13 cellular contexts compared by ENCODE assay signal in the genomic region with DNA sequence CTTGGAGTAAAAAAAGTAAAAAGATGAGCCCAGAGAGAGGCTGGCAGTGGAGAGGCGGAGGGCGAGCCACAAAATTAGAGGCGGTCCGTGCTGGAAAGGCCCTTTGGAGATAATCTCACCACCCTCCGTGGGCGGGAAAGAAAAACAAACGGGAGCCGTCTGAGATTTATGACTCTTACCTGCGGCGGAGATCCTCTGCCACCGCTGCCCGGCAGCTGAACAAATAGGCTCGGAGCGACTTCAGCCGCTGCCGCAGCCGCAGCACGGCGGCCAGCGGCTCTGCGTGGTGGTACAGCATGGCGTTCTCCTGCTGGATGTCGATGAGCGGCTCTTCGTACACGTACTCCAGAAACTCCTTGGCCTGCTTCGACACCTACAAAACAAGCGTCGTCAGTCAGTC.
DNase-seq lines count a peak whose midpoint lies in the region; ATAC-seq, FAIRE-seq and TF ChIP-seq lines count a peak whose summit lies in the region.
"Had no signal": no experiment of that assay in that cellular context is flagged by ENCODE, and none has a peak within 500 bp of the region (broad histone marks: within the 10 kb centered on the region; RNA-seq: fewer than 3 reads in every experiment).

No MANE protein-coding gene starts in this region.

- TF ChIP-seq POLR2A in stomach (IDR thresholded peaks at IDR 0.05) (no peak), heart left ventricle (IDR thresholded peaks at IDR 0.05) (no peak)

- peak; percentile 16 for DNase-seq in MG63
- peak; percentile 95 for DNase-seq in NCI-H69 (lab: John Stamatoyannopoulos, UW)
- DNase-seq in kidney: no peak
- peak; percentile 60 for DNase-seq in stomach
- DNase-seq in frontal cortex (ENCODE audit: low spot score in 2 of 2): no peak
- no peak for DNase-seq in heart left ventricle
- no peak for DNase-seq in activated CD4-positive, alpha-beta T cell treated with anti-CD3 and anti-CD28 coated beads for 48 hours
- DNase-seq: activated CD4-positive, alpha-beta T cell treated with anti-CD3 and anti-CD28 coated beads for 36 hours; dorsolateral prefrontal cortex had no signal

- FAIRE-seq in kidney (lab: Jason Lieb, UNC) (no peak), frontal cortex (lab: Jason Lieb, UNC) (no peak)
- FAIRE-seq: D721Med had no signal

- no peak for TF ChIP-seq EP300 in stomach (IDR thresholded peaks at IDR 0.05)

- H3K4me1 ChIP-seq in kidney (ENCODE audit: control insufficient read depth in 1 of 2, insufficient read depth in 1 of 2, low read depth in 1 of 2, low read length in 2 of 2) (peaks cover 3 to 14% of the 10 kb centered on the region in 2 donors), stomach (peaks cover 0 to 57% (median 23%) of the 10 kb centered on the region in 4 donors), heart left ventricle (peaks cover 0 to 55% (median 15%) of the 10 kb centered on the region in 12 donors)

- H3K36me3 ChIP-seq in MG63 (no peaks in the 10 kb centered on the region), kidney (ENCODE audit: control insufficient read depth in 1 of 2, insufficient read depth in 2 of 2, low read length in 2 of 2) (peaks cover 0 to 2% of the 10 kb centered on the region in 2 donors), stomach (peaks cover 0 to 9% (median 2%) of the 10 kb centered on the region in 4 donors), heart left ventricle (peaks cover 0 to 26% (median 6%) of the 10 kb centered on the region in 9 donors)
- H3K36me3 ChIP-seq: ovary had no signal

- ATAC-seq in heart left ventricle (no peak), HG03565 (IDR thresholded peaks at IDR 0.05; ENCODE audit: unreplicated experiment) (no peak)
- ATAC-seq: activated CD4-positive, alpha-beta T cell treated with anti-CD3 and anti-CD28 coated beads for 36 hours; Right ventricle myocardium inferior had no signal

- 38 to 64% (median 42%) methylated on average over 27 to 29 of the region's 29 CpGs for WGBS in stomach, 5 donors
- WGBS in heart left ventricle, 4 donors: 91 to 93% (median 91%) methylated on average over 29 of the region's 29 CpGs

- TF ChIP-seq CTCF in kidney (IDR thresholded peaks at IDR 0.05; ENCODE audit: borderline replicate concordance, extremely low read depth, insufficient read depth) (no peak), stomach (IDR thresholded peaks at IDR 0.05) (no peak), heart left ventricle (IDR thresholded peaks at IDR 0.05) (no peak)

- intact Hi-C loops in kidney (cut with DNase I): no loop called here
- intact Hi-C loops in stomach (cut with DNase I; ENCODE audit: low total_unique reads): no loop called here
- intact Hi-C loops in heart left ventricle (cut with DNase I): no loop called here

- peak overlapping the region; percentile 18 to 25 for H3K27ac ChIP-seq in kidney (ENCODE audit: low read depth in 2 of 2, low read length in 2 of 2)
- H3K27ac ChIP-seq in stomach: peak overlapping the region; percentile 22 to 77 (median 37)
- peak overlapping the region in 1 of 12 donors; percentile 81 for H3K27ac ChIP-seq in heart left ventricle
- H3K27ac ChIP-seq: dorsolateral prefrontal cortex, ovary had no signal

- H3K9ac ChIP-seq in kidney (ENCODE audit: low read length in 2 of 2): peak overlapping the region in 1 of 2 donors; percentile 57

- H3K9me3 ChIP-seq in MG63: no peaks in the 10 kb centered on the region
- H3K9me3 ChIP-seq in kidney (ENCODE audit: control insufficient read depth in 1 of 2, low read length in 2 of 2): no peaks in the 10 kb centered on the region
- H3K9me3 ChIP-seq in stomach: no peaks in the 10 kb centered on the region
- no peaks in the 10 kb centered on the region for H3K9me3 ChIP-seq in heart left ventricle
- H3K9me3 ChIP-seq: ovary had no signal

- H3K4me3 ChIP-seq in MG63 (no peak overlapping the region; the same call in 1 of the 2 replicates), kidney (ENCODE audit: low read length in 2 of 2) (peak overlapping the region; percentile 46 to 55), stomach (peak overlapping the region; percentile 13 to 29 (median 18)), heart left ventricle (no peak overlapping the region)
- H3K4me3 ChIP-seq: dorsolateral prefrontal cortex, ovary had no signal

- H3K27me3 ChIP-seq in MG63 (no peaks in the 10 kb centered on the region), stomach (no peaks in the 10 kb centered on the region), heart left ventricle (no peaks in the 10 kb centered on the region)
- H3K27me3 ChIP-seq: dorsolateral prefrontal cortex, ovary had no signal

Comparison
In these comparisons a context has a peak if more than half of its experiments do, and no peak if none do; other contexts are left out.
1. DNase-seq: peak in MG63 (single experiment), NCI-H69 (single experiment) and stomach (single experiment); none in kidney (single experiment), frontal cortex (0 of 2), heart left ventricle (0 of 5) and activated CD4-positive, alpha-beta T cell treated with anti-CD3 and anti-CD28 coated beads for 48 hours (single experiment).
2. H3K4me3 ChIP-seq: peak in kidney (2 of 2) and stomach (4 of 4); none in MG63 (single experiment) and heart left ventricle (0 of 12).